ENCODE assay signal across 11 cellular contexts in the genomic region with DNA sequence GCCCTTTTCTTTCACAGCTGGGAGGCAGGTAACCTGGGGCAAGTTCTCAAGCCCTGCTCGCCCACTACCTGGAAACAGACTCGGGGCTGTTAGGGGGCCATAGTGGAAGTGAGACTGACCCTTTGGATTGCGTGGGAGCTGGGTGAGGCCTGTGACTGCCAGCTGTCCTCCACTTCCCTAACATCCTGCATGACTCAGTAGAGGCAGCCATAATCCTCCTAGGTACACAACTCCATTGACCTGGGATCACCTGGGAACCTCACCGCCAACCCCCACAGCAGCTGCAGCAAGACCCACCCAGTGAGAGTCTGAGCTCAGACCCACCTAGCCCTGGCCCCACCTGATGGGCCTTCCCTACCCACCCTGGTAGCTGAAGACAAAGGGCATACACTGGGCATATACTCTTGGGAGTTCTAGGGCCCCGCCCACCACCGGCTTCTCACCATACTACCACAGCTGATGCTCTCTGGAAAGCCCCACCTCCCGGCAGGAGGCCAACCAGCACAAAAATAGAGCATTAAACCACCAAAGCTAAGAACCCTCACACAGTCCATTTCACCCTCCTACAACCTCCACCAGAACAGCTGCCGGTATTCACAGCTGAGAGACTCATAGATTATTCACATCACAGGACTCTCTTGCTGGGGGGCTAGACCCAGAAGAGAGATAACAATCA.
DNase-seq lines count a peak whose midpoint lies in the region; ATAC-seq and TF ChIP-seq lines count a peak whose summit lies in the region.
"Had no signal": no experiment of that assay in that cellular context is flagged by ENCODE, and none has a peak within 500 bp of the region (broad histone marks: within the 10 kb centered on the region; RNA-seq: fewer than 3 reads in every experiment).

No MANE protein-coding gene starts in this region.

- H3K36me3 ChIP-seq in SK-N-SH (replicated peaks in 1 of 2; ENCODE audit: control insufficient read depth in 1 of 2, insufficient read depth in 2 of 2, low read length in 1 of 2) = no peaks in the 10 kb centered on the region
- no peaks in the 10 kb centered on the region for H3K36me3 ChIP-seq in MM.1S (replicated peaks; ENCODE audit: insufficient read depth, low read length)

- H3K9me2 ChIP-seq in SK-N-SH (no peaks in the 10 kb centered on the region), MM.1S (replicated peaks; ENCODE audit: insufficient read depth, low read length) (no peaks in the 10 kb centered on the region)

- H3K79me2 ChIP-seq in SK-N-SH (ENCODE audit: insufficient read depth) (no peaks in the 10 kb centered on the region), MM.1S (ENCODE audit: low read length) (no peaks in the 10 kb centered on the region)

- no peak overlapping the region for H3K4me2 ChIP-seq in SK-N-SH
- H3K4me2 ChIP-seq in MM.1S (ENCODE audit: low read depth, low read length) = no peak overlapping the region

- CTCF ChIA-PET in SK-N-SH (lab: Yijun Ruan, JAX) = no interaction called here

- 47% methylated on average over 6 of the region's 8 CpGs for WGBS in SK-N-SH (ENCODE audit: low lambda C conversion rate)

- TF ChIP-seq EP300 in SK-N-SH (IDR thresholded peaks at IDR 0.05; ENCODE audit: borderline replicate concordance in 1 of 2, low read depth in 1 of 2, low read length in 1 of 2) = no peak; a peak in 1 of 4 replicates

- TF ChIP-seq RAD21 in SK-N-SH (IDR thresholded peaks at IDR 0.05; ENCODE audit: low read length) = no peak

- H4K20me1 ChIP-seq in SK-N-SH (ENCODE audit: insufficient read depth) (no peaks in the 10 kb centered on the region), MM.1S (ENCODE audit: insufficient read depth, low read length) (no peaks in the 10 kb centered on the region)

- peaks cover 9% of the 10 kb centered on the region for H3F3A ChIP-seq in SK-N-SH (replicated peaks; ENCODE audit: insufficient read depth)
- no peaks in the 10 kb centered on the region for H3F3A ChIP-seq in MM.1S (ENCODE audit: insufficient read depth, low read length)

- no peak for TF ChIP-seq CTCF in SK-N-SH (IDR thresholded peaks at IDR 0.05)
- no peak for TF ChIP-seq CTCF in MM.1S (IDR thresholded peaks at IDR 0.05; ENCODE audit: low read length)
- no peak for TF ChIP-seq CTCF in omental fat pad (IDR thresholded peaks at IDR 0.05)

- H3K9ac ChIP-seq in SK-N-SH (no peak overlapping the region), MM.1S (ENCODE audit: low read length) (no peak overlapping the region)

- H3K4me1 ChIP-seq in SK-N-SH (ENCODE audit: control insufficient read depth in 1 of 2, insufficient read depth in 2 of 2, low read depth in 1 of 2, low read length in 1 of 2) (peaks cover 0 to 28% of the 10 kb centered on the region in 2 experiments; a peak in 2 of 4 replicates), MM.1S (ENCODE audit: low read length) (no peaks in the 10 kb centered on the region)

- H3K9me3 ChIP-seq in SK-N-SH = no peaks in the 10 kb centered on the region
- H3K9me3 ChIP-seq in MM.1S (replicated peaks; ENCODE audit: insufficient read depth, low read length) = no peaks in the 10 kb centered on the region

- DNase-seq in SK-N-SH = no peak
- peak; percentile 56 for DNase-seq in MM.1S
- peak; percentile 28 for DNase-seq in skeletal muscle cell (ENCODE audit: low read depth)
- no peak for DNase-seq in omental fat pad (ENCODE audit: low spot score)
- DNase-seq in superior temporal gyrus (ENCODE audit: extremely low spot score) = no peak
- no peak for DNase-seq in iPS-NIHi11 (ENCODE audit: low spot score)
- DNase-seq: 8988T; SIG-M5; stimulated activated CD4-positive, alpha-beta T cell treated with anti-CD3 and anti-CD28 coated beads, Interleukin-15, amount 100 ng/mL, for 24 hours had no signal

- no peak for ATAC-seq in SK-N-SH treated with all-trans-retinoic acid at 6 μM for 48 hours
- peak; percentile 82 for ATAC-seq in HG02642 (IDR thresholded peaks at IDR 0.05; ENCODE audit: poor library complexity, unreplicated experiment)
- no peak for ATAC-seq in omental fat pad (ENCODE audit: low FRiP score)

- no peaks in the 10 kb centered on the region for H3K27me3 ChIP-seq in SK-N-SH (ENCODE audit: insufficient read depth)
- H3K27me3 ChIP-seq in MM.1S (replicated peaks; ENCODE audit: insufficient read depth, low read length) = no peaks in the 10 kb centered on the region

- H3K27ac ChIP-seq in SK-N-SH (ENCODE audit: low read depth in 2 of 2, low read length in 1 of 2) = peak overlapping the region in 1 of 2 experiments; percentile 47; a peak in 2 of 4 replicates
- no peak overlapping the region for H3K27ac ChIP-seq in MM.1S (ENCODE audit: low read length)

- POLR2A ChIA-PET in SK-N-SH (lab: Yijun Ruan, JAX) = no interaction called here

- H3K4me3 ChIP-seq in SK-N-SH (ENCODE audit: low read depth in 2 of 2, low read length in 1 of 2) (no peak overlapping the region), MM.1S (ENCODE audit: low read length) (no peak overlapping the region), skeletal muscle cell (ENCODE audit: low read depth, low read length) (no peak overlapping the region)

- peak overlapping the region; percentile 63; the same call in 1 of the 2 replicates for H2AFZ ChIP-seq in SK-N-SH (ENCODE audit: low read depth)
- H2AFZ ChIP-seq in MM.1S (ENCODE audit: low read length) = no peak overlapping the region

TF ChIP-seq in SK-N-SH, 30 proteins besides CTCF, POLR2A, EP300 and RAD21 (continues in another document):
- no peak for TF ChIP-seq FOXM1 (IDR thresholded peaks at IDR 0.05; ENCODE audit: low read depth)
- peak; percentile 46; the same call in 1 of the 2 replicates for TF ChIP-seq JUND (IDR thresholded peaks at IDR 0.05)
- no peak for TF ChIP-seq NRF1 (IDR thresholded peaks at IDR 0.05; ENCODE audit: low read depth, low read length)
- no peak for TF ChIP-seq TAF1 (IDR thresholded peaks at IDR 0.05; ENCODE audit: borderline replicate concordance, low read depth, low read length)
- no peak for TF ChIP-seq EZH2phosphoT487 (IDR thresholded peaks at IDR 0.05; ENCODE audit: borderline replicate concordance, low read depth)
- no peak for TF ChIP-seq RXRA (IDR thresholded peaks at IDR 0.05; ENCODE audit: borderline replicate concordance, low read depth)
- peak; percentile 28; the same call in 1 of the 2 replicates for TF ChIP-seq TEAD4 (IDR thresholded peaks at IDR 0.05; ENCODE audit: borderline replicate concordance, insufficient read depth)
- TF ChIP-seq IRF3 (IDR thresholded peaks at IDR 0.05; ENCODE audit: low read depth, low read length) = no peak
- TF ChIP-seq USF2 (IDR thresholded peaks at IDR 0.05; ENCODE audit: borderline replicate concordance, low read depth, low read length) = no peak

TF ChIP-seq in SK-N-SH treated with all-trans-retinoic acid at 6 μM for 48 hours, 23 proteins besides CTCF, POLR2A, EP300 and RAD21 (continues in another document):
- TF ChIP-seq ZNF8 (CRISPR knock-in tag; IDR thresholded peaks at IDR 0.05) = no peak
- no peak for TF ChIP-seq GLIS3 (CRISPR knock-in tag; IDR thresholded peaks at IDR 0.05)
- TF ChIP-seq ISL1 (CRISPR knock-in tag; IDR thresholded peaks at IDR 0.05) = no peak
- TF ChIP-seq CREB5 (CRISPR knock-in tag; IDR thresholded peaks at IDR 0.05; ENCODE audit: low read depth) = no peak
- no peak for TF ChIP-seq ZFP30 (CRISPR knock-in tag; IDR thresholded peaks at IDR 0.05)
- TF ChIP-seq ARNTL (CRISPR knock-in tag; IDR thresholded peaks at IDR 0.05; ENCODE audit: borderline replicate concordance, low read depth) = no peak
- TF ChIP-seq PPARA (CRISPR knock-in tag; IDR thresholded peaks at IDR 0.05; ENCODE audit: borderline replicate concordance) = no peak
- no peak for TF ChIP-seq ESRRG (CRISPR knock-in tag; IDR thresholded peaks at IDR 0.05)
- TF ChIP-seq BACH2 (CRISPR knock-in tag; IDR thresholded peaks at IDR 0.05; ENCODE audit: borderline replicate concordance) = no peak
- no peak for TF ChIP-seq RARB (CRISPR knock-in tag; IDR thresholded peaks at IDR 0.05)
- TF ChIP-seq SNAI2 (CRISPR knock-in tag; IDR thresholded peaks at IDR 0.05) = no peak
- no peak for TF ChIP-seq OSR1 (CRISPR knock-in tag; IDR thresholded peaks at IDR 0.05)
- no peak for TF ChIP-seq CSRNP3 (CRISPR knock-in tag; IDR thresholded peaks at IDR 0.05)

Comparison
In these comparisons a context has a peak if more than half of its experiments do, and no peak if none do; other contexts are left out.
1. DNase-seq: peak in MM.1S (single experiment) and skeletal muscle cell (single experiment); none in SK-N-SH (single experiment), omental fat pad (single experiment), superior temporal gyrus (single experiment) and iPS-NIHi11 (single experiment).